16 cellular contexts compared by ENCODE assay signal in genomic region chr7:99595111-99595745, GRCh38. TPM values are rescaled to one million over a fixed set of nuclear protein-coding genes. Genes with fewer than 3 reads are reported as not detected.
A peak's percentile ranks its signal among the peaks of the same experiment; 100 is the strongest.
DNase-seq lines count a peak whose midpoint lies in the region; ATAC-seq and TF ChIP-seq lines count a peak whose summit lies in the region.
"Had no signal": no experiment of that assay in that cellular context is flagged by ENCODE, and none has a peak within 500 bp of the region (broad histone marks: within the 10 kb centered on the region; RNA-seq: fewer than 3 reads in every experiment).

No MANE protein-coding gene starts in this region.

- CTCF ChIA-PET in activated CD4-positive, alpha-beta T cell treated with anti-CD3 and anti-CD28 coated beads for 36 hours (lab: Charles Lee): no interaction called here
- CTCF ChIA-PET in activated CD4-positive, alpha-beta T cell treated with anti-CD3 and anti-CD28 coated beads, Interleukin-2, amount 10 ng/mL, durations not matched to agents 7 days and 5 days (lab: Charles Lee): no interaction called here
- CTCF ChIA-PET in CD4-positive, alpha-beta T cell (lab: Charles Lee): no interaction called here
- CTCF ChIA-PET in activated CD8-positive, alpha-beta T cell treated with anti-CD3 and anti-CD28 coated beads, Interleukin-2, amount 10 ng/mL, durations not matched to agents 7 days and 5 days (lab: Charles Lee): no interaction called here

- no peak overlapping the region for H3K27ac ChIP-seq in CD4-positive, alpha-beta T cell (ENCODE audit: low read depth, low read length)
- H3K27ac ChIP-seq in neural progenitor cell: no peak overlapping the region

- H4K20me1 ChIP-seq in neural progenitor cell (ENCODE audit: low read depth): no peaks in the 10 kb centered on the region

- peaks cover 59% of the 10 kb centered on the region for H3F3A ChIP-seq in neural progenitor cell (ENCODE audit: low read depth)

- H3K9ac ChIP-seq in neural progenitor cell: no peak overlapping the region

- no peaks in the 10 kb centered on the region for H3K27me3 Mint-ChIP-seq in activated CD4-positive, alpha-beta T cell treated with anti-CD3 and anti-CD28 coated beads for 36 hours
- H3K27me3 Mint-ChIP-seq in activated CD4-positive, alpha-beta T cell treated with anti-CD3 and anti-CD28 coated beads, Interleukin-2, amount 10 ng/mL, durations not matched to agents 7 days and 5 days: no peaks in the 10 kb centered on the region
- no peaks in the 10 kb centered on the region for H3K27me3 Mint-ChIP-seq in CD4-positive, alpha-beta T cell
- H3K27me3 Mint-ChIP-seq in activated CD8-positive, alpha-beta T cell treated with anti-CD3 and anti-CD28 coated beads, Interleukin-2, amount 10 ng/mL, durations not matched to agents 7 days and 5 days (ENCODE audit: low read depth): no peaks in the 10 kb centered on the region
- H3K27me3 Mint-ChIP-seq in stimulated activated naive B cell treated with anti-CD40 and anti-IgM and Interleukin-4, amounts not matched to agents 10 μg/mL and 1 μg/mL and 100 μg/mL, for 72 hours: no peaks in the 10 kb centered on the region
- H3K27me3 Mint-ChIP-seq in neural progenitor cell (ENCODE audit: insufficient read depth, low read depth): no peaks in the 10 kb centered on the region

- H2AFZ ChIP-seq in neural progenitor cell (replicated peaks): no peak overlapping the region

- no peak for DNase-seq in activated CD4-positive, alpha-beta T cell treated with anti-CD3 and anti-CD28 coated beads for 36 hours
- no peak for DNase-seq in activated CD4-positive, alpha-beta T cell treated with anti-CD3 and anti-CD28 coated beads, Interleukin-2, amount 10 ng/mL, durations not matched to agents 7 days and 5 days
- no peak for DNase-seq in CD4-positive, alpha-beta T cell
- no peak for DNase-seq in activated CD8-positive, alpha-beta T cell treated with anti-CD3 and anti-CD28 coated beads, Interleukin-2, amount 10 ng/mL, durations not matched to agents 7 days and 5 days
- no peak for DNase-seq in stimulated activated naive B cell treated with anti-CD40 and anti-IgM and Interleukin-4, amounts not matched to agents 10 μg/mL and 1 μg/mL and 100 μg/mL, for 72 hours
- DNase-seq in neural progenitor cell (ENCODE audit: low spot score): no peak
- DNase-seq: C1 segment of cervical spinal cord, EL, HFFc6, KBM-7, NCI-H1092, NCI-H146, NCI-H2081, Right ventricle myocardium superior had no signal

- no peaks in the 10 kb centered on the region for H3K9me3 ChIP-seq in CD4-positive, alpha-beta T cell (ENCODE audit: control insufficient read depth, low read length)
- H3K9me3 ChIP-seq in neural progenitor cell (ENCODE audit: low read depth): peaks cover 21% of the 10 kb centered on the region

- no peak overlapping the region for H3K4me3 Mint-ChIP-seq in activated CD4-positive, alpha-beta T cell treated with anti-CD3 and anti-CD28 coated beads for 36 hours
- H3K4me3 Mint-ChIP-seq in activated CD4-positive, alpha-beta T cell treated with anti-CD3 and anti-CD28 coated beads, Interleukin-2, amount 10 ng/mL, durations not matched to agents 7 days and 5 days: no peak overlapping the region
- no peak overlapping the region for H3K4me3 Mint-ChIP-seq in CD4-positive, alpha-beta T cell
- H3K4me3 Mint-ChIP-seq in activated CD8-positive, alpha-beta T cell treated with anti-CD3 and anti-CD28 coated beads, Interleukin-2, amount 10 ng/mL, durations not matched to agents 7 days and 5 days: no peak overlapping the region
- no peak overlapping the region for H3K4me3 Mint-ChIP-seq in stimulated activated naive B cell treated with anti-CD40 and anti-IgM and Interleukin-4, amounts not matched to agents 10 μg/mL and 1 μg/mL and 100 μg/mL, for 72 hours
- H3K4me3 Mint-ChIP-seq in neural progenitor cell: no peak overlapping the region
- H3K4me3 Mint-ChIP-seq: HFFc6 had no signal

- intact Hi-C loops in activated CD4-positive, alpha-beta T cell treated with anti-CD3 and anti-CD28 coated beads for 36 hours (cut with DNase I, micrococcal nuclease): no loop called here
- intact Hi-C loops in CD4-positive, alpha-beta T cell (cut with DNase I, micrococcal nuclease): no loop called here

- H3K27ac Mint-ChIP-seq in activated CD4-positive, alpha-beta T cell treated with anti-CD3 and anti-CD28 coated beads for 36 hours: no peak overlapping the region
- H3K27ac Mint-ChIP-seq in activated CD4-positive, alpha-beta T cell treated with anti-CD3 and anti-CD28 coated beads, Interleukin-2, amount 10 ng/mL, durations not matched to agents 7 days and 5 days: no peak overlapping the region
- H3K27ac Mint-ChIP-seq in CD4-positive, alpha-beta T cell: no peak overlapping the region
- no peak overlapping the region for H3K27ac Mint-ChIP-seq in activated CD8-positive, alpha-beta T cell treated with anti-CD3 and anti-CD28 coated beads, Interleukin-2, amount 10 ng/mL, durations not matched to agents 7 days and 5 days
- no peak overlapping the region for H3K27ac Mint-ChIP-seq in stimulated activated naive B cell treated with anti-CD40 and anti-IgM and Interleukin-4, amounts not matched to agents 10 μg/mL and 1 μg/mL and 100 μg/mL, for 72 hours
- no peak overlapping the region for H3K27ac Mint-ChIP-seq in neural progenitor cell
- H3K27ac Mint-ChIP-seq: HFFc6 had no signal

- no peaks in the 10 kb centered on the region for H3K9me3 Mint-ChIP-seq in activated CD4-positive, alpha-beta T cell treated with anti-CD3 and anti-CD28 coated beads for 36 hours (ENCODE audit: low read depth)
- no peaks in the 10 kb centered on the region for H3K9me3 Mint-ChIP-seq in activated CD4-positive, alpha-beta T cell treated with anti-CD3 and anti-CD28 coated beads, Interleukin-2, amount 10 ng/mL, durations not matched to agents 7 days and 5 days
- H3K9me3 Mint-ChIP-seq in CD4-positive, alpha-beta T cell: no peaks in the 10 kb centered on the region
- H3K9me3 Mint-ChIP-seq in activated CD8-positive, alpha-beta T cell treated with anti-CD3 and anti-CD28 coated beads, Interleukin-2, amount 10 ng/mL, durations not matched to agents 7 days and 5 days (ENCODE audit: insufficient read depth): no peaks in the 10 kb centered on the region
- no peaks in the 10 kb centered on the region for H3K9me3 Mint-ChIP-seq in stimulated activated naive B cell treated with anti-CD40 and anti-IgM and Interleukin-4, amounts not matched to agents 10 μg/mL and 1 μg/mL and 100 μg/mL, for 72 hours
- H3K9me3 Mint-ChIP-seq in neural progenitor cell: no peaks in the 10 kb centered on the region
- H3K9me3 Mint-ChIP-seq: HFFc6 had no signal

- H3K4me1 Mint-ChIP-seq in activated CD4-positive, alpha-beta T cell treated with anti-CD3 and anti-CD28 coated beads for 36 hours: no peaks in the 10 kb centered on the region
- no peaks in the 10 kb centered on the region for H3K4me1 Mint-ChIP-seq in activated CD4-positive, alpha-beta T cell treated with anti-CD3 and anti-CD28 coated beads, Interleukin-2, amount 10 ng/mL, durations not matched to agents 7 days and 5 days
- no peaks in the 10 kb centered on the region for H3K4me1 Mint-ChIP-seq in CD4-positive, alpha-beta T cell (ENCODE audit: low read depth)
- H3K4me1 Mint-ChIP-seq in activated CD8-positive, alpha-beta T cell treated with anti-CD3 and anti-CD28 coated beads, Interleukin-2, amount 10 ng/mL, durations not matched to agents 7 days and 5 days (ENCODE audit: low read depth): no peaks in the 10 kb centered on the region
- no peaks in the 10 kb centered on the region for H3K4me1 Mint-ChIP-seq in stimulated activated naive B cell treated with anti-CD40 and anti-IgM and Interleukin-4, amounts not matched to agents 10 μg/mL and 1 μg/mL and 100 μg/mL, for 72 hours
- no peaks in the 10 kb centered on the region for H3K4me1 Mint-ChIP-seq in neural progenitor cell

- TF ChIP-seq CTCF in CD4-positive, alpha-beta T cell (IDR thresholded peaks at IDR 0.05): no peak
- no peak for TF ChIP-seq CTCF in neural progenitor cell (IDR thresholded peaks at IDR 0.05)

- no peaks in the 10 kb centered on the region for H3K27me3 ChIP-seq in CD4-positive, alpha-beta T cell (ENCODE audit: control insufficient read depth, insufficient read depth, low read length)
- no peaks in the 10 kb centered on the region for H3K27me3 ChIP-seq in neural progenitor cell

- peak; percentile 76 for ATAC-seq in activated CD4-positive, alpha-beta T cell treated with anti-CD3 and anti-CD28 coated beads for 36 hours
- ATAC-seq in CD4-positive, alpha-beta T cell (ENCODE audit: poor library complexity): peak; percentile 30
- peak; percentile 32 for ATAC-seq in activated CD8-positive, alpha-beta T cell treated with anti-CD3 and anti-CD28 coated beads, Interleukin-2, amount 10 ng/mL, durations not matched to agents 7 days and 5 days
- peak; percentile 25 to 31 for ATAC-seq in stimulated activated naive B cell treated with anti-CD40 and anti-IgM and Interleukin-4, amounts not matched to agents 10 μg/mL and 1 μg/mL and 100 μg/mL, for 72 hours (replicated peaks)
- ATAC-seq in esophagus mucosa: no peak
- no peak for ATAC-seq in HG03521 (IDR thresholded peaks at IDR 0.05; ENCODE audit: unreplicated experiment)

- H3K36me3 ChIP-seq in neural progenitor cell: no peaks in the 10 kb centered on the region

- POLR2A ChIA-PET in activated CD4-positive, alpha-beta T cell treated with anti-CD3 and anti-CD28 coated beads for 36 hours (lab: Charles Lee): no interaction called here
- POLR2A ChIA-PET in activated CD4-positive, alpha-beta T cell treated with anti-CD3 and anti-CD28 coated beads, Interleukin-2, amount 10 ng/mL, durations not matched to agents 7 days and 5 days (lab: Charles Lee): no interaction called here
- POLR2A ChIA-PET in CD4-positive, alpha-beta T cell (lab: Charles Lee): no interaction called here
- POLR2A ChIA-PET in activated CD8-positive, alpha-beta T cell treated with anti-CD3 and anti-CD28 coated beads, Interleukin-2, amount 10 ng/mL, durations not matched to agents 7 days and 5 days (lab: Charles Lee): no interaction called here

- H3K36me3 Mint-ChIP-seq in activated CD4-positive, alpha-beta T cell treated with anti-CD3 and anti-CD28 coated beads for 36 hours (ENCODE audit: low read depth): no peaks in the 10 kb centered on the region
- no peaks in the 10 kb centered on the region for H3K36me3 Mint-ChIP-seq in activated CD4-positive, alpha-beta T cell treated with anti-CD3 and anti-CD28 coated beads, Interleukin-2, amount 10 ng/mL, durations not matched to agents 7 days and 5 days (ENCODE audit: low read depth)
- H3K36me3 Mint-ChIP-seq in CD4-positive, alpha-beta T cell (ENCODE audit: low read depth): no peaks in the 10 kb centered on the region
- H3K36me3 Mint-ChIP-seq in activated CD8-positive, alpha-beta T cell treated with anti-CD3 and anti-CD28 coated beads, Interleukin-2, amount 10 ng/mL, durations not matched to agents 7 days and 5 days (ENCODE audit: low read depth): no peaks in the 10 kb centered on the region
- H3K36me3 Mint-ChIP-seq in stimulated activated naive B cell treated with anti-CD40 and anti-IgM and Interleukin-4, amounts not matched to agents 10 μg/mL and 1 μg/mL and 100 μg/mL, for 72 hours: peaks cover 0 to 6% of the 10 kb centered on the region in 2 donors
- no peaks in the 10 kb centered on the region for H3K36me3 Mint-ChIP-seq in neural progenitor cell

- no peaks in the 10 kb centered on the region for H3K4me1 ChIP-seq in neural progenitor cell

- no peak overlapping the region for H3K4me3 ChIP-seq in neural progenitor cell

- H3K4me2 ChIP-seq in neural progenitor cell: no peak overlapping the region

- H3K79me2 ChIP-seq in neural progenitor cell (ENCODE audit: low read depth): no peaks in the 10 kb centered on the region

RNA-seq across cellular contexts. Expression of gene TMEM225B, which starts 2.8 kb away (rescaled TPM):
- total RNA-seq in activated CD4-positive, alpha-beta T cell treated with anti-CD3 and anti-CD28 coated beads for 36 hours: under 1 TPM; 0.57 to 0.58 TPM
- total RNA-seq in activated CD4-positive, alpha-beta T cell treated with anti-CD3 and anti-CD28 coated beads, Interleukin-2, amount 10 ng/mL, durations not matched to agents 7 days and 5 days: 1 to 10 TPM; 1.2 to 1.3 TPM
- total RNA-seq in CD4-positive, alpha-beta T cell: 1 to 10 TPM; 1.0 TPM
- total RNA-seq in activated CD8-positive, alpha-beta T cell treated with anti-CD3 and anti-CD28 coated beads, Interleukin-2, amount 10 ng/mL, durations not matched to agents 7 days and 5 days: 1 to 10 TPM; 1.2 to 1.4 TPM
- total RNA-seq in esophagus mucosa (1.00 TPM), neural progenitor cell (ENCODE audit: low replicate concordance) (0.53 TPM in 1 of 2 replicates, not detected in the other)
- total RNA-seq: Right ventricle myocardium superior had no signal

RNA-seq across cellular contexts. Expression of gene ZSCAN25, which starts 21.5 kb away (rescaled TPM):
- 10 to 100 TPM; 20.5 to 25.2 TPM for total RNA-seq in activated CD4-positive, alpha-beta T cell treated with anti-CD3 and anti-CD28 coated beads for 36 hours
- total RNA-seq in activated CD4-positive, alpha-beta T cell treated with anti-CD3 and anti-CD28 coated beads, Interleukin-2, amount 10 ng/mL, durations not matched to agents 7 days and 5 days: 10 to 100 TPM; 28.5 to 31.1 TPM
- total RNA-seq in CD4-positive, alpha-beta T cell: 10 to 100 TPM; 41.5 to 44.2 TPM
- 10 to 100 TPM; 34.8 to 36.3 TPM for total RNA-seq in activated CD8-positive, alpha-beta T cell treated with anti-CD3 and anti-CD28 coated beads, Interleukin-2, amount 10 ng/mL, durations not matched to agents 7 days and 5 days
- total RNA-seq in esophagus mucosa: 9.6 TPM
- 8.7 and 13.3 TPM in 2 replicates for total RNA-seq in neural progenitor cell (ENCODE audit: low replicate concordance)

RNA-seq across cellular contexts. Expression of gene ZNF655, which starts 36.8 kb away (rescaled TPM):
- 10 to 100 TPM; 51.1 to 52.0 TPM for total RNA-seq in activated CD4-positive, alpha-beta T cell treated with anti-CD3 and anti-CD28 coated beads for 36 hours
- 10 to 100 TPM; 92.0 to 92.7 TPM for total RNA-seq in activated CD4-positive, alpha-beta T cell treated with anti-CD3 and anti-CD28 coated beads, Interleukin-2, amount 10 ng/mL, durations not matched to agents 7 days and 5 days
- total RNA-seq in CD4-positive, alpha-beta T cell: 100 to 1,000 TPM; 145 to 146 TPM
- 100 to 1,000 TPM; 101 to 108 TPM for total RNA-seq in activated CD8-positive, alpha-beta T cell treated with anti-CD3 and anti-CD28 coated beads, Interleukin-2, amount 10 ng/mL, durations not matched to agents 7 days and 5 days
- total RNA-seq in esophagus mucosa (49.9 TPM), neural progenitor cell (ENCODE audit: low replicate concordance) (59.3 and 66.3 TPM in 2 replicates)

RNA-seq across cellular contexts. Expression of gene FAM200A, which starts 43.3 kb away (rescaled TPM):
- 1 to 10 TPM; 4.9 to 5.5 TPM for total RNA-seq in activated CD4-positive, alpha-beta T cell treated with anti-CD3 and anti-CD28 coated beads for 36 hours
- 1 to 10 TPM; 4.9 to 5.4 TPM for total RNA-seq in activated CD4-positive, alpha-beta T cell treated with anti-CD3 and anti-CD28 coated beads, Interleukin-2, amount 10 ng/mL, durations not matched to agents 7 days and 5 days
- total RNA-seq in CD4-positive, alpha-beta T cell: 1 to 10 TPM; 1.5 to 1.8 TPM
- 1 to 10 TPM; 5.1 to 5.4 TPM for total RNA-seq in activated CD8-positive, alpha-beta T cell treated with anti-CD3 and anti-CD28 coated beads, Interleukin-2, amount 10 ng/mL, durations not matched to agents 7 days and 5 days
- 3.3 TPM for total RNA-seq in esophagus mucosa
- 14.7 and 21.1 TPM in 2 replicates for total RNA-seq in neural progenitor cell (ENCODE audit: low replicate concordance)

Comparison
In these comparisons a context has a peak if more than half of its experiments do, and no peak if none do; other contexts are left out.
1. ATAC-seq: peak in activated CD4-positive, alpha-beta T cell treated with anti-CD3 and anti-CD28 coated beads for 36 hours (single experiment), CD4-positive, alpha-beta T cell (single experiment), activated CD8-positive, alpha-beta T cell treated with anti-CD3 and anti-CD28 coated beads, Interleukin-2, amount 10 ng/mL, durations not matched to agents 7 days and 5 days (single experiment) and stimulated activated naive B cell treated with anti-CD40 and anti-IgM and Interleukin-4, amounts not matched to agents 10 μg/mL and 1 μg/mL and 100 μg/mL, for 72 hours (2 of 2); none in esophagus mucosa (single experiment) and HG03521 (single experiment).